1 cellular context compared by ENCODE assay signal in the genomic region with DNA sequence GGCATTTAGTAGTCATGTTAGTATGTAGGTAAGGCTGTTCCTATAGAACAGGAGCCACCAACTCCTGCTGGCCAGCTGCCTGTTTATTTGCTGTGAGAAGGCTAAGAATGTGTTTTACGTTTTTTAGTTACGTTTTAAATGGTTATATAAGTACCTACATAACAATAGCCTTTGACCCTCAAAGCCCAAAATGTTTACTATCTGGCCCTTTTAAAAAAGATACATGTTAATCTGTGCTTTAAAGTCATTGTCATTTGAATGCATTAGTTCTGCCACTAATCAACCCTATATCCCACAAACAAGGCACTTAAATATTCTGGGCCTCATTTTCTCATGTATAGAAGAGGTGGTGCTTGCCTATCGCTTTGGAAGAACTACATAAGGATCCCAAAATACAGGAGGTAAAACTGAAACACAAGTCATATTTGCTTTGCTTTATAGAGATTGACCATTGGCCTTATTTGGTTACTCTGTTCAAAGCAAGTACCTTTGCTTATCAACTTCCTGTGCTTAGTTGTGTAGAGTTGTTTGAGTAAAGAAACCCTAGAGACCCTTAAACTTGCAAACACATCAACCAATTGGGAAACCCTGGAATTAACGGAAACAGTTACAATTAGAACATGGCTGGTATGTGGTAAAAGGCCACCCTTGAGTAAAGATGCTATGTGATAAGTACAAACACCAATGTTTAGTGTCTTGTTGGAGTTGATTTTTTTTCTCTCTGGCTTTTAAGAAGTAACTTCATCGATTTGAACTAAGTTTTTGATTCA.
TF ChIP-seq lines count a peak whose summit lies in the region.

No MANE protein-coding gene starts in this region.

TF ChIP-seq in H1, 55 proteins besides CTCF, POLR2A, EP300 and RAD21:
- TF ChIP-seq YY1 (IDR thresholded peaks at IDR 0.05; ENCODE audit: low read depth, low read length) (no peak), CTBP2 (IDR thresholded peaks at IDR 0.05; ENCODE audit: borderline replicate concordance, insufficient read depth, insufficient read length, low read length) (no peak), CREB1 (IDR thresholded peaks at IDR 0.05) (no peak), JUN (IDR thresholded peaks at IDR 0.05; ENCODE audit: low read depth, low read length) (no peak), RFX5 (IDR thresholded peaks at IDR 0.05; ENCODE audit: borderline replicate concordance, low read depth, low read length) (no peak), HDAC6 (IDR thresholded peaks at IDR 0.05; ENCODE audit: low read depth, low read length) (no peak), SIN3A (conservative IDR thresholded peaks at IDR 0.05 in 1 of 2, IDR thresholded peaks at IDR 0.05 in 1 of 2; ENCODE audit: low read depth in 1 of 2, low read length in 2 of 2) (no peak), EGR1 (IDR thresholded peaks at IDR 0.05; ENCODE audit: borderline replicate concordance, low read depth, low read length) (no peak), SP2 (IDR thresholded peaks at IDR 0.05; ENCODE audit: low read length) (no peak), CHD2 (IDR thresholded peaks at IDR 0.05; ENCODE audit: low read length) (no peak), TBP (IDR thresholded peaks at IDR 0.05; ENCODE audit: low read depth, low read length) (no peak), GABPA (IDR thresholded peaks at IDR 0.05; ENCODE audit: borderline replicate concordance, insufficient read depth, low read length) (no peak), ATF3 (IDR thresholded peaks at IDR 0.05; ENCODE audit: insufficient read depth, low read depth, low read length) (no peak), ATF2 (IDR thresholded peaks at IDR 0.05; ENCODE audit: low read length) (no peak), RBBP5 (IDR thresholded peaks at IDR 0.05; ENCODE audit: borderline replicate concordance, low read depth, low read length) (no peak), CEBPB (IDR thresholded peaks at IDR 0.05; ENCODE audit: low read depth, low read length) (no peak)
- TF ChIP-seq, protein P1, sequence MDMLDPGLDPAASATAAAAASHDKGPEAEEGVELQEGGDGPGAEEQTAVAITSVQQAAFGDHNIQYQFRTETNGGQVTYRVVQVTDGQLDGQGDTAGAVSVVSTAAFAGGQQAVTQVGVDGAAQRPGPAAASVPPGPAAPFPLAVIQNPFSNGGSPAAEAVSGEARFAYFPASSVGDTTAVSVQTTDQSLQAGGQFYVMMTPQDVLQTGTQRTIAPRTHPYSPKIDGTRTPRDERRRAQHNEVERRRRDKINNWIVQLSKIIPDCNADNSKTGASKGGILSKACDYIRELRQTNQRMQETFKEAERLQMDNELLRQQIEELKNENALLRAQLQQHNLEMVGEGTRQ (IDR thresholded peaks at IDR 0.05; ENCODE audit: low read length): no peak
